Comparison of ENCODE assay signal across 8 cellular contexts in genomic region chr18:22703883-22704626, GRCh38.
DNase-seq lines count a peak whose midpoint lies in the region; ATAC-seq, FAIRE-seq and TF ChIP-seq lines count a peak whose summit lies in the region.

No MANE protein-coding gene starts in this region.

- H3K36me3 ChIP-seq in adipocyte (ENCODE audit: control insufficient read depth, insufficient read depth, low read length, severe bottlenecking) (no peaks in the 10 kb centered on the region), stomach (no peaks in the 10 kb centered on the region)

- no peak for FAIRE-seq in H54 (lab: Jason Lieb, UNC)

- H3K27ac ChIP-seq in right cardiac atrium (ENCODE audit: low read length), result no peak overlapping the region
- H3K27ac ChIP-seq in stomach, result no peak overlapping the region

- H3K4me3 ChIP-seq in adipocyte (ENCODE audit: low read length) (no peak overlapping the region), right cardiac atrium (ENCODE audit: low read length) (no peak overlapping the region), stomach (no peak overlapping the region)

- TF ChIP-seq EP300 in stomach (IDR thresholded peaks at IDR 0.05), result no peak

- H3K27me3 ChIP-seq in adipocyte (replicated peaks; ENCODE audit: control insufficient read depth, insufficient read depth, low read length), result no peaks in the 10 kb centered on the region
- H3K27me3 ChIP-seq in right cardiac atrium (ENCODE audit: control insufficient read depth, insufficient read depth), result no peaks in the 10 kb centered on the region
- no peaks in the 10 kb centered on the region for H3K27me3 ChIP-seq in stomach

- H3K9me3 ChIP-seq in adipocyte (ENCODE audit: control insufficient read depth, low read length) (no peaks in the 10 kb centered on the region), right cardiac atrium (ENCODE audit: control insufficient read depth, low read length) (no peaks in the 10 kb centered on the region), stomach (no peaks in the 10 kb centered on the region)

- TF ChIP-seq CTCF in stomach (IDR thresholded peaks at IDR 0.05), result peak in 5 of 7 experiments; percentile 53 to 85 (median 81)

- DNase-seq in EH (ENCODE audit: low read depth), result peak; percentile 67
- peak; percentile 60 for DNase-seq in NCI-H1092 treated with DMSO at 0.1 percent for 48 hours (lab: John Stamatoyannopoulos, UW)
- peak; percentile 66 for DNase-seq in adipocyte (ENCODE audit: low read depth)
- no peak for DNase-seq in right cardiac atrium
- DNase-seq in stomach, result no peak
- no peak for DNase-seq in H54 (ENCODE audit: insufficient read length, low spot score)

- TF ChIP-seq POLR2A in stomach (IDR thresholded peaks at IDR 0.05), result no peak
- no peak for TF ChIP-seq POLR2A in H54 (IDR thresholded peaks at IDR 0.05; ENCODE audit: low read depth, low read length)

- peak; percentile 55 for ATAC-seq in GM21576 (IDR thresholded peaks at IDR 0.05; ENCODE audit: unreplicated experiment)
- peak; percentile 77 to 79 for ATAC-seq in right cardiac atrium
- ATAC-seq in HG02623 (IDR thresholded peaks at IDR 0.05; ENCODE audit: unreplicated experiment), result no peak

- H3K4me1 ChIP-seq in adipocyte (ENCODE audit: control insufficient read depth, insufficient read depth, low read length), result peaks cover 31% of the 10 kb centered on the region
- no peaks in the 10 kb centered on the region for H3K4me1 ChIP-seq in right cardiac atrium (ENCODE audit: control insufficient read depth, insufficient read depth, low read length)
- peaks cover 0 to 12% (median 0%) of the 10 kb centered on the region in 4 donors for H3K4me1 ChIP-seq in stomach

- intact Hi-C loops in right cardiac atrium (cut with DNase I) (loop anchor here in 1 of 4 donors (10.0 kb wide), 1 partner anchor 529 kb away; no protein-coding TSS in a partner anchor), stomach (cut with DNase I; ENCODE audit: low total_unique reads) (no loop called here)

- WGBS in right cardiac atrium, result 45% methylated on average over 9 of the region's 9 CpGs
- 39 to 52% (median 44%) methylated on average over 9 of the region's 9 CpGs for WGBS in stomach, 5 donors

- H3K9ac ChIP-seq in adipocyte (ENCODE audit: low read length), result no peak overlapping the region

Comparison
In these comparisons a context has a peak if more than half of its experiments do, and no peak if none do; other contexts are left out.
1. DNase-seq: peak in EH (single experiment), NCI-H1092 treated with DMSO at 0.1 percent for 48 hours (single experiment) and adipocyte (single experiment); none in right cardiac atrium (0 of 3), stomach (single experiment) and H54 (single experiment).